ENCODE assay signal across 12 cellular contexts in the genomic region with DNA sequence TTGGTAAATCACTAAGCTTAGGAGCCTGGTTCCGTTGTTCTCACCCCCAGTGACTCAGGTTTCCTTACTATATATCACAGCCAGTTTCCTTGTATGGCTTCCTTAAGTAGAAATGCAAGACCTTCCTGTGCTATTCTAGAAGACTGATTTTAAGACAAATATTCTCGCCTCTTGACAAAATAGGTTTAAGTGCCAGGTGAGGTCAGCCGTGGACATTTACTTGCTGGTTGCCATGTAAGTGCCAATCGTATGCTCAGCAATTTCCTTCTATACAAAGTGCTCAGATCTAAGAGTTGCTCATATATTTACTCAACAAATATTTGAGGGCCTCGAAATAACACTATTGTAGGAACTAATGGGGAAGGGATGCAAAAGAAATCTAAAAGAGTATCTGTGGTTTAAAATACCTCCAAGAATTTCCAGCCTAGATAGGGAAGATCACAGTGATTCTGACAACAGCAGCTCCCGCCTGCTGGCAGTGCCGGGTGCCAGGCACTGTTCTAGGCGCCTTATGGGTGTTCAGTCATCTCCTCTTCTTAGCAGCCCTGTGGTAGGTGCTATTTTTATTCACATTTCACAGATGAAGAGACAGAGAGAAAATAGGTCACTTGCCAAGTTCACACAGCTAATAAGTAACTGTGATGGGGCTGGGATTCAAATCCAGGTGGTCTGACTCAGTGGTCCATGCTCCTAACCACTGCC.
DNase-seq lines count a peak whose midpoint lies in the region; ATAC-seq, FAIRE-seq and TF ChIP-seq lines count a peak whose summit lies in the region.
"Had no signal": no experiment of that assay in that cellular context is flagged by ENCODE, and none has a peak within 500 bp of the region (broad histone marks: within the 10 kb centered on the region; RNA-seq: fewer than 3 reads in every experiment).

No MANE protein-coding gene starts in this region.

- TF ChIP-seq CTCF in chondrocyte (IDR thresholded peaks at IDR 0.05) (peak; percentile 16), natural killer cell (IDR thresholded peaks at IDR 0.05) (no peak)

- H3K27ac Mint-ChIP-seq in chondrocyte (ENCODE audit: unreplicated experiment) (peak overlapping the region; percentile 70), natural killer cell (peak overlapping the region; percentile 35 to 58)
- H3K27ac Mint-ChIP-seq in activated naive CD8-positive, alpha-beta T cell treated with anti-CD3 and anti-CD28 coated beads for 36 hours = no peak overlapping the region
- H3K27ac Mint-ChIP-seq: activated naive CD4-positive, alpha-beta T cell treated with anti-CD3 and anti-CD28 coated beads for 36 hours had no signal

- no peak for DNase-seq in GM18507 (ENCODE audit: extremely low spot score, insufficient read length, low read depth)
- peak; percentile 27 for DNase-seq in HPDE6-E6E7 (ENCODE audit: extremely low spot score)
- no peak for DNase-seq in chondrocyte (ENCODE audit: low spot score)
- no peak for DNase-seq in natural killer cell
- no peak for DNase-seq in RPMI8226
- DNase-seq in activated naive CD8-positive, alpha-beta T cell treated with anti-CD3 and anti-CD28 coated beads for 36 hours = no peak
- no peak for DNase-seq in NCI-H1436 (lab: John Stamatoyannopoulos, UW)
- DNase-seq: activated naive CD4-positive, alpha-beta T cell treated with anti-CD3 and anti-CD28 coated beads for 36 hours; IMR-90; kidney; stimulated activated naive CD8-positive, alpha-beta T cell treated with anti-CD3 and anti-CD28 coated beads, Interleukin-15, Interleukin-2, amounts not matched to agents 100 U/mL and 50 U/mL, for 24 hours had no signal

- peak; percentile 63 to 70 (median 68) for ATAC-seq in natural killer cell
- ATAC-seq in GM19455 (IDR thresholded peaks at IDR 0.05; ENCODE audit: unreplicated experiment) = no peak
- ATAC-seq: stimulated activated naive CD8-positive, alpha-beta T cell treated with anti-CD3 and anti-CD28 coated beads, Interleukin-15, Interleukin-2, amounts not matched to agents 100 U/mL and 50 U/mL, for 24 hours had no signal

- H3K36me3 Mint-ChIP-seq in chondrocyte (ENCODE audit: low read depth) (peaks cover 24% of the 10 kb centered on the region), natural killer cell (no peaks in the 10 kb centered on the region)
- H3K36me3 Mint-ChIP-seq in activated naive CD8-positive, alpha-beta T cell treated with anti-CD3 and anti-CD28 coated beads for 36 hours = no peaks in the 10 kb centered on the region

- intact Hi-C loops in natural killer cell (cut with micrococcal nuclease) = no loop called here

- H3K4me1 Mint-ChIP-seq in chondrocyte (ENCODE audit: low read depth) (peaks cover 32% of the 10 kb centered on the region), natural killer cell (peaks cover 22 to 26% of the 10 kb centered on the region in 2 donors)
- no peaks in the 10 kb centered on the region for H3K4me1 Mint-ChIP-seq in activated naive CD8-positive, alpha-beta T cell treated with anti-CD3 and anti-CD28 coated beads for 36 hours

- H3K4me3 Mint-ChIP-seq in chondrocyte (ENCODE audit: unreplicated experiment) (no peak overlapping the region), natural killer cell (no peak overlapping the region)
- H3K4me3 Mint-ChIP-seq in activated naive CD8-positive, alpha-beta T cell treated with anti-CD3 and anti-CD28 coated beads for 36 hours = no peak overlapping the region
- H3K4me3 Mint-ChIP-seq: activated naive CD4-positive, alpha-beta T cell treated with anti-CD3 and anti-CD28 coated beads for 36 hours had no signal

- H3K9me3 Mint-ChIP-seq in chondrocyte (ENCODE audit: low read depth) (no peaks in the 10 kb centered on the region), natural killer cell (no peaks in the 10 kb centered on the region)
- no peaks in the 10 kb centered on the region for H3K9me3 Mint-ChIP-seq in activated naive CD8-positive, alpha-beta T cell treated with anti-CD3 and anti-CD28 coated beads for 36 hours
- H3K9me3 Mint-ChIP-seq: activated naive CD4-positive, alpha-beta T cell treated with anti-CD3 and anti-CD28 coated beads for 36 hours had no signal

- peak; percentile 88 for FAIRE-seq in GM18507 (lab: Jason Lieb, UNC)
- FAIRE-seq: kidney had no signal

- H3K27me3 Mint-ChIP-seq in chondrocyte (ENCODE audit: low read depth) (no peaks in the 10 kb centered on the region), natural killer cell (ENCODE audit: low read depth in 2 of 2) (no peaks in the 10 kb centered on the region)
- H3K27me3 Mint-ChIP-seq in activated naive CD8-positive, alpha-beta T cell treated with anti-CD3 and anti-CD28 coated beads for 36 hours = no peaks in the 10 kb centered on the region
